1 cellular context compared by ENCODE assay signal in genomic region chr5:9498541-9499497, GRCh38.
TF ChIP-seq lines count a peak whose summit lies in the region.

No MANE protein-coding gene starts in this region.

TF ChIP-seq in SK-N-SH treated with all-trans-retinoic acid at 6 μM for 48 hours, 23 proteins besides CTCF, POLR2A, EP300 and RAD21 (continued from another document):
- TF ChIP-seq CSRNP3 (CRISPR knock-in tag; IDR thresholded peaks at IDR 0.05) (no peak), CREB5 (CRISPR knock-in tag; IDR thresholded peaks at IDR 0.05; ENCODE audit: low read depth) (no peak), OSR1 (CRISPR knock-in tag; IDR thresholded peaks at IDR 0.05) (no peak), ZC3H10 (CRISPR knock-in tag; IDR thresholded peaks at IDR 0.05) (no peak)
